21 cellular contexts compared by ENCODE assay signal in genomic region chrX:118665204-118665603, GRCh38.
DNase-seq lines count a peak whose midpoint lies in the region; ATAC-seq, FAIRE-seq and TF ChIP-seq lines count a peak whose summit lies in the region.
"Had no signal": no experiment of that assay in that cellular context is flagged by ENCODE, and none has a peak within 500 bp of the region (broad histone marks: within the 10 kb centered on the region; RNA-seq: fewer than 3 reads in every experiment).

No MANE protein-coding gene starts in this region.

- no peaks in the 10 kb centered on the region for H3K4me1 Mint-ChIP-seq in activated naive CD4-positive, alpha-beta T cell treated with anti-CD3 and anti-CD28 coated beads, Interleukin-2, amount 50 U/mL, for 24 hours
- H3K4me1 Mint-ChIP-seq in activated naive CD4-positive, alpha-beta T cell treated with anti-CD3 and anti-CD28 coated beads for 36 hours (ENCODE audit: low read depth): no peaks in the 10 kb centered on the region
- H3K4me1 Mint-ChIP-seq: B cell had no signal

- H3K36me3 ChIP-seq in SJCRH30 (no peaks in the 10 kb centered on the region), hepatocyte (replicated peaks; ENCODE audit: insufficient read depth, low read depth) (no peaks in the 10 kb centered on the region)

- CTCF ChIA-PET in activated naive CD4-positive, alpha-beta T cell treated with anti-CD3 and anti-CD28 coated beads for 36 hours (lab: Charles Lee): no interaction called here

- peaks cover 6% of the 10 kb centered on the region for H3K4me1 ChIP-seq in SJCRH30
- H3K4me1 ChIP-seq in hepatocyte (ENCODE audit: insufficient read depth): no peaks in the 10 kb centered on the region
- H3K4me1 ChIP-seq: Caco-2 had no signal

- H3K27me3 ChIP-seq in SJCRH30 (no peaks in the 10 kb centered on the region), hepatocyte (no peaks in the 10 kb centered on the region)
- H3K27me3 ChIP-seq: BLaER1 had no signal

- no peaks in the 10 kb centered on the region for H3K27me3 Mint-ChIP-seq in activated naive CD4-positive, alpha-beta T cell treated with anti-CD3 and anti-CD28 coated beads, Interleukin-2, amount 50 U/mL, for 24 hours
- no peaks in the 10 kb centered on the region for H3K27me3 Mint-ChIP-seq in activated naive CD4-positive, alpha-beta T cell treated with anti-CD3 and anti-CD28 coated beads for 36 hours (ENCODE audit: low read depth)
- H3K27me3 Mint-ChIP-seq: B cell; CD4-positive, CD25-positive, alpha-beta regulatory T cell had no signal

- intact Hi-C loops in activated naive CD4-positive, alpha-beta T cell treated with anti-CD3 and anti-CD28 coated beads for 36 hours (cut with micrococcal nuclease): no loop called here

- in situ Hi-C loops in GM13976 (cut with MboI; ENCODE audit: low sequenced_read_pairs, unreplicated experiment): no loop called here

- no peak for DNase-seq in activated naive CD4-positive, alpha-beta T cell treated with anti-CD3 and anti-CD28 coated beads for 36 hours
- no peak for DNase-seq in GM19239 (ENCODE audit: insufficient read length, low spot score)
- DNase-seq in SJCRH30: peak; percentile 3 to 66
- DNase-seq in hepatocyte (ENCODE audit: low spot score): no peak
- DNase-seq in GM13976 (ENCODE audit: low spot score): no peak
- no peak for DNase-seq in midbrain (lab: John Stamatoyannopoulos, UW)
- DNase-seq: Caco-2; CD4-positive, CD25-positive, alpha-beta regulatory T cell; CD8-positive, alpha-beta T cell; DMS153; DND-41; H9 had no signal

- peak overlapping the region; percentile 32; the same call in 1 of the 2 replicates for H3K27ac ChIP-seq in SJCRH30
- H3K27ac ChIP-seq in hepatocyte: no peak overlapping the region
- H3K27ac ChIP-seq: BLaER1, C4-2B had no signal

- no peaks in the 10 kb centered on the region for H4K20me1 ChIP-seq in hepatocyte (ENCODE audit: insufficient read depth, poor library complexity, severe bottlenecking)
- H4K20me1 ChIP-seq: BLaER1 had no signal

- no peaks in the 10 kb centered on the region for H3K9me3 Mint-ChIP-seq in activated naive CD4-positive, alpha-beta T cell treated with anti-CD3 and anti-CD28 coated beads, Interleukin-2, amount 50 U/mL, for 24 hours
- no peaks in the 10 kb centered on the region for H3K9me3 Mint-ChIP-seq in activated naive CD4-positive, alpha-beta T cell treated with anti-CD3 and anti-CD28 coated beads for 36 hours
- H3K9me3 Mint-ChIP-seq: CD4-positive, CD25-positive, alpha-beta regulatory T cell; CD8-positive, alpha-beta T cell; GM23338 had no signal

- TF ChIP-seq CTCF in hepatocyte (IDR thresholded peaks at IDR 0.05; ENCODE audit: poor library complexity) (no peak), GM13976 (IDR thresholded peaks at IDR 0.05; ENCODE audit: borderline replicate concordance, control extremely low read depth, extremely low read depth, insufficient read depth, missing control alignments) (no peak)

- FAIRE-seq in GM19239 (lab: Jason Lieb, UNC): peak; percentile 52
- FAIRE-seq: G401.6, GM12892 had no signal

- H3K9me3 ChIP-seq in SJCRH30 (replicated peaks) (no peaks in the 10 kb centered on the region), hepatocyte (ENCODE audit: low read depth) (peaks cover 6% of the 10 kb centered on the region)
- H3K9me3 ChIP-seq: BLaER1, Caco-2 had no signal

- H3K4me3 ChIP-seq in SJCRH30 (no peak overlapping the region), hepatocyte (no peak overlapping the region)
- H3K4me3 ChIP-seq: BLaER1, GM23338 had no signal

- H3K79me2 ChIP-seq in hepatocyte: no peaks in the 10 kb centered on the region

- H3K36me3 Mint-ChIP-seq in activated naive CD4-positive, alpha-beta T cell treated with anti-CD3 and anti-CD28 coated beads, Interleukin-2, amount 50 U/mL, for 24 hours: peaks cover 10% of the 10 kb centered on the region
- H3K36me3 Mint-ChIP-seq in activated naive CD4-positive, alpha-beta T cell treated with anti-CD3 and anti-CD28 coated beads for 36 hours (ENCODE audit: low read depth): peaks cover 12% of the 10 kb centered on the region

- H2AFZ ChIP-seq in hepatocyte: no peak overlapping the region
- H2AFZ ChIP-seq: GM23338 had no signal

- H3K4me3 Mint-ChIP-seq in activated naive CD4-positive, alpha-beta T cell treated with anti-CD3 and anti-CD28 coated beads, Interleukin-2, amount 50 U/mL, for 24 hours: no peak overlapping the region
- no peak overlapping the region for H3K4me3 Mint-ChIP-seq in activated naive CD4-positive, alpha-beta T cell treated with anti-CD3 and anti-CD28 coated beads for 36 hours
- H3K4me3 Mint-ChIP-seq: B cell; CD4-positive, CD25-positive, alpha-beta regulatory T cell; CD8-positive, alpha-beta T cell; GM23338; H9 had no signal

- peak overlapping the region; percentile 80 for H3K27ac Mint-ChIP-seq in activated naive CD4-positive, alpha-beta T cell treated with anti-CD3 and anti-CD28 coated beads, Interleukin-2, amount 50 U/mL, for 24 hours
- no peak overlapping the region for H3K27ac Mint-ChIP-seq in activated naive CD4-positive, alpha-beta T cell treated with anti-CD3 and anti-CD28 coated beads for 36 hours
- H3K27ac Mint-ChIP-seq: B cell, GM23338, H9 had no signal

- ATAC-seq in esophagus mucosa: peak; percentile 59
- ATAC-seq: CD8-positive, alpha-beta T cell; GM23338; HCT116 had no signal

- H3K4me2 ChIP-seq in hepatocyte: no peak overlapping the region
- H3K4me2 ChIP-seq: BLaER1, GM23338 had no signal

- H3K9me2 ChIP-seq in hepatocyte (replicated peaks; ENCODE audit: insufficient read depth): no peaks in the 10 kb centered on the region

Comparison
In these comparisons a context has a peak if more than half of its experiments do, and no peak if none do; other contexts are left out.
1. DNase-seq: peak in SJCRH30 (2 of 2); none in activated naive CD4-positive, alpha-beta T cell treated with anti-CD3 and anti-CD28 coated beads for 36 hours (single experiment), GM19239 (single experiment), hepatocyte (single experiment), GM13976 (single experiment) and midbrain (single experiment).